ENCODE assay signal across 19 cellular contexts in the genomic region with DNA sequence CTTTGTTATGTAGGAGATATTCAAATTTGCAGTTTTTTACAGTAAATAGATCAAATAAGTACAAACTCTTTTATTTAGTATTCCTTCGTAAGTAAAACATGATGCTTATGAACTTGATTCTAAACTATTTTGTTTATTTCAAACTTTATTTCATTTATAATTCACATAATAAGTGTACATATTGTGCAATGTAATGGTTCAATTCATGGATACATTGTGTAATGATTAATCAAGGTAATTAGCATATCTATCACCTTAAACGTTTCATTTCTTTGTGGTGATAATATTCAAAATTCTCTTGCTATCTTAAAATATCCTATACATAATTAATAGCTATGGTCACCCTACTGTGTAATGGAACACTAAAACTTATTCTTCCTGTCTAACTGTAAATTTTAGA.
DNase-seq lines count a peak whose midpoint lies in the region; ATAC-seq, FAIRE-seq and TF ChIP-seq lines count a peak whose summit lies in the region.
"Had no signal": no experiment of that assay in that cellular context is flagged by ENCODE, and none has a peak within 500 bp of the region (broad histone marks: within the 10 kb centered on the region; RNA-seq: fewer than 3 reads in every experiment).

No MANE protein-coding gene starts in this region.

- no peak overlapping the region for H3K27ac ChIP-seq in IMR-90 (ENCODE audit: insufficient read depth, low read length)
- H3K27ac ChIP-seq in esophagus muscularis mucosa (replicated peaks in 1 of 4): no peak overlapping the region
- H3K27ac ChIP-seq: A549; BLaER1 treated with 17β-estradiol and CSF1 and Interleukin-3, amounts not matched to agents 10 nM and 100 nM; C4-2B had no signal

- TF ChIP-seq POLR2A in IMR-90 (IDR thresholded peaks at IDR 0.05; ENCODE audit: low read depth, low read length) (no peak), esophagus muscularis mucosa (IDR thresholded peaks at IDR 0.05; ENCODE audit: low read depth) (no peak)

- no peak for TF ChIP-seq RAD21 in IMR-90 (IDR thresholded peaks at IDR 0.05; ENCODE audit: low read length)

- no peak overlapping the region for H2AK5ac ChIP-seq in IMR-90 (ENCODE audit: low read depth, low read length)

- H3K14ac ChIP-seq in IMR-90 (replicated peaks; ENCODE audit: low read depth, low read length): no peak overlapping the region

- no peak overlapping the region for H2BK20ac ChIP-seq in IMR-90 (ENCODE audit: low read depth, low read length)

- POLR2A ChIA-PET in IMR-90 (lab: Charles Lee; ENCODE audit: unreplicated experiment): no interaction called here

- no peak overlapping the region for H3K56ac ChIP-seq in IMR-90 (ENCODE audit: extremely low read depth, insufficient read depth, low read length)

- no peak overlapping the region for H3K4me2 ChIP-seq in IMR-90 (ENCODE audit: low read depth, low read length)
- H3K4me2 ChIP-seq: A549; BLaER1 treated with 17β-estradiol and CSF1 and Interleukin-3, amounts not matched to agents 10 nM and 100 nM had no signal

- H4K91ac ChIP-seq in IMR-90 (ENCODE audit: insufficient read depth, low read depth, low read length): no peak overlapping the region

- H3K79me1 ChIP-seq in IMR-90 (ENCODE audit: low read depth in 1 of 2, low read length in 2 of 2): no peaks in the 10 kb centered on the region

- no peak overlapping the region for H3K18ac ChIP-seq in IMR-90 (ENCODE audit: low read depth, low read length)

- TF ChIP-seq CTCF in IMR-90 (conservative IDR thresholded peaks at IDR 0.05; ENCODE audit: low read depth, low read length): no peak
- TF ChIP-seq CTCF in esophagus muscularis mucosa (IDR thresholded peaks at IDR 0.05): no peak

- no peak overlapping the region for H3K9ac ChIP-seq in IMR-90 (ENCODE audit: low read depth, low read length)
- H3K9ac ChIP-seq: BLaER1 treated with 17β-estradiol and CSF1 and Interleukin-3, amounts not matched to agents 10 nM and 100 nM had no signal

- peak; percentile 37 for FAIRE-seq in A204.1 (lab: Jason Lieb, UNC)
- FAIRE-seq in frontal cortex (lab: Jason Lieb, UNC): peak; percentile 23
- FAIRE-seq: A549, D721Med, G401.6, GM12891 had no signal

- no peaks in the 10 kb centered on the region; the same call in 1 of the 2 replicates for H3K9me3 ChIP-seq in IMR-90 (ENCODE audit: control insufficient read depth, insufficient read depth, low read length)
- no peaks in the 10 kb centered on the region for H3K9me3 ChIP-seq in esophagus muscularis mucosa
- H3K9me3 ChIP-seq: A549; BLaER1 treated with 17β-estradiol and CSF1 and Interleukin-3, amounts not matched to agents 10 nM and 100 nM; Caco-2 had no signal

- H3K4me3 ChIP-seq in IMR-90 (ENCODE audit: insufficient read depth, low read depth, low read length) (no peak overlapping the region), esophagus muscularis mucosa (no peak overlapping the region)
- H3K4me3 ChIP-seq: A549; BLaER1 treated with 17β-estradiol and CSF1 and Interleukin-3, amounts not matched to agents 10 nM and 100 nM had no signal

- H2BK15ac ChIP-seq in IMR-90 (ENCODE audit: low read depth, low read length): no peak overlapping the region

- CTCF ChIA-PET in IMR-90 (lab: Yijun Ruan, JAX): no interaction called here

- no peak overlapping the region for H3K23ac ChIP-seq in IMR-90 (ENCODE audit: low read depth, low read length)

- no peak for ATAC-seq in IMR-90 (ENCODE audit: low read depth)
- ATAC-seq in GM19023 (IDR thresholded peaks at IDR 0.05; ENCODE audit: unreplicated experiment): no peak
- ATAC-seq: A549; CD8-positive, alpha-beta T cell had no signal

- H3K9me1 ChIP-seq in IMR-90 (ENCODE audit: insufficient read depth, low read length): no peaks in the 10 kb centered on the region

- no peak overlapping the region for H2BK5ac ChIP-seq in IMR-90 (ENCODE audit: low read depth, low read length, poor library complexity, severe bottlenecking)

- no peak overlapping the region for H4K8ac ChIP-seq in IMR-90 (ENCODE audit: low read depth in 2 of 2, low read length in 2 of 2)

- no peak overlapping the region for H2BK120ac ChIP-seq in IMR-90 (ENCODE audit: low read depth, low read length)

- DNase-seq in IMR-90 (no peak), frontal cortex (ENCODE audit: low spot score in 2 of 2) (no peak), esophagus muscularis mucosa (ENCODE audit: extremely low spot score) (no peak)
- DNase-seq: 8988T; AML-193; Caco-2; Calu3; CD4-positive, alpha-beta T cell; CD8-positive, alpha-beta T cell; DMS79 treated with DMSO at 0.1 percent for 48 hours; GF-D8 had no signal

- intact Hi-C loops in IMR-90 (cut with micrococcal nuclease): no loop called here
- intact Hi-C loops in esophagus muscularis mucosa (cut with DNase I): no loop called here

- H4K5ac ChIP-seq in IMR-90 (ENCODE audit: low read depth, low read length): no peak overlapping the region

- H2AK9ac ChIP-seq in IMR-90 (replicated peaks; ENCODE audit: low read depth, low read length, poor library complexity): no peak overlapping the region

- no peak for TF ChIP-seq EP300 in esophagus muscularis mucosa (IDR thresholded peaks at IDR 0.05)

- BruUV-seq in IMR-90 (replicated peaks; lab: Mats Ljungman, UMichigan): no TSS peak

- WGBS in IMR-90 (ENCODE audit: extremely low coverage in 2 of 2, insufficient read length in 1 of 2), 2 experiments: no CpG with 5 or more reads among the region's 2 CpGs
- WGBS in esophagus muscularis mucosa: 81% methylated on average over 2 of the region's 2 CpGs

- H3K4ac ChIP-seq in IMR-90 (ENCODE audit: low read depth, low read length): no peak overlapping the region

- no peaks in the 10 kb centered on the region for H4K20me1 ChIP-seq in IMR-90 (ENCODE audit: insufficient read depth, low read length)
- H4K20me1 ChIP-seq: BLaER1 treated with 17β-estradiol and CSF1 and Interleukin-3, amounts not matched to agents 10 nM and 100 nM had no signal

- dilution Hi-C loops in IMR-90 (cut with HindIII; ENCODE audit: low sequenced_read_pairs, unreplicated experiment): no loop called here

- in situ Hi-C loops in IMR-90 (cut with MboI; ENCODE audit: low sequenced_read_pairs): no loop called here

- no peaks in the 10 kb centered on the region for H3K4me1 ChIP-seq in IMR-90 (ENCODE audit: control insufficient read depth, insufficient read depth, low read length)
- no peaks in the 10 kb centered on the region for H3K4me1 ChIP-seq in esophagus muscularis mucosa
- H3K4me1 ChIP-seq: A549; BLaER1 treated with 17β-estradiol and CSF1 and Interleukin-3, amounts not matched to agents 10 nM and 100 nM; Caco-2 had no signal

- H3K27me3 ChIP-seq in IMR-90 (ENCODE audit: control insufficient read depth, insufficient read depth, low read length) (no peaks in the 10 kb centered on the region), esophagus muscularis mucosa (no peaks in the 10 kb centered on the region)
- H3K27me3 ChIP-seq: BLaER1 treated with 17β-estradiol and CSF1 and Interleukin-3, amounts not matched to agents 10 nM and 100 nM had no signal

- no peaks in the 10 kb centered on the region for H3K36me3 ChIP-seq in IMR-90 (ENCODE audit: control insufficient read depth, insufficient read depth, low read length)
- no peaks in the 10 kb centered on the region for H3K36me3 ChIP-seq in esophagus muscularis mucosa
- H3K36me3 ChIP-seq: BLaER1 treated with 17β-estradiol and CSF1 and Interleukin-3, amounts not matched to agents 10 nM and 100 nM had no signal

- no peak overlapping the region for H2AFZ ChIP-seq in IMR-90 (replicated peaks; ENCODE audit: low read length, poor library complexity)

TF ChIP-seq in IMR-90, 13 proteins besides CTCF, POLR2A, EP300 and RAD21:
- TF ChIP-seq BHLHE40 (IDR thresholded peaks at IDR 0.05; ENCODE audit: low read depth, low read length) (no peak), CEBPB (IDR thresholded peaks at IDR 0.05; ENCODE audit: low read depth, low read length) (0 out of 2 replicates have a peak, but pooled peaks have one; percentile 11), RFX5 (IDR thresholded peaks at IDR 0.05; ENCODE audit: low read depth, low read length) (no peak), MAZ (IDR thresholded peaks at IDR 0.05; ENCODE audit: borderline replicate concordance, low read depth, low read length) (no peak)
- TF ChIP-seq, protein P1, sequence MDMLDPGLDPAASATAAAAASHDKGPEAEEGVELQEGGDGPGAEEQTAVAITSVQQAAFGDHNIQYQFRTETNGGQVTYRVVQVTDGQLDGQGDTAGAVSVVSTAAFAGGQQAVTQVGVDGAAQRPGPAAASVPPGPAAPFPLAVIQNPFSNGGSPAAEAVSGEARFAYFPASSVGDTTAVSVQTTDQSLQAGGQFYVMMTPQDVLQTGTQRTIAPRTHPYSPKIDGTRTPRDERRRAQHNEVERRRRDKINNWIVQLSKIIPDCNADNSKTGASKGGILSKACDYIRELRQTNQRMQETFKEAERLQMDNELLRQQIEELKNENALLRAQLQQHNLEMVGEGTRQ (IDR thresholded peaks at IDR 0.05; ENCODE audit: low read depth, low read length): no peak
